ENCODE assay signal across 10 cellular contexts in the genomic region with DNA sequence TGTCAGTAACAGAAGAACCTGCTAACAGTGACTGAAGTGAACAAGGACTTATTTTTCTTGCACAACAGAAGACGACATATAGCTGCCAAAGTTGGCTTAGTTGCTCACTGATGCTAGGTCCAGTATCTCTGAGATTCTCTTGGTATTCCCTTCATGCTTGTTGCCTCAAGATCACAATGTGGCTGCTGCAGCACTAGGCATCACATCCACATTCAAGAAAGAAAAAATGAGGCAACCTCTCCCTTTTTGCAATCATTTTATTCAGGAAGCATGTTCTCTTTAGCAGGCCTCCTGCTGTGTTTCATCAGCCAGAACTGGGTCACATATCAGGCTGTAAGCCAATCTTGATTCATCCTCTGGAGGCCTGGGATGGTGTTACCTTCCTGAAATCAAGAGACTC. TPM values are rescaled to one million over a fixed set of nuclear protein-coding genes. Genes with fewer than 3 reads are reported as not detected.
"Had no signal": no experiment of that assay in that cellular context is flagged by ENCODE, and none has a peak within 500 bp of the region (broad histone marks: within the 10 kb centered on the region; RNA-seq: fewer than 3 reads in every experiment).

No MANE protein-coding gene starts in this region.

- H3K4me2 ChIP-seq: KMS-11 had no signal

- H3K27ac ChIP-seq: HL-60, KMS-11 had no signal

- H3K4me3 Mint-ChIP-seq: IgD-negative memory B cell had no signal

- H3K36me3 Mint-ChIP-seq: IgD-negative memory B cell had no signal

- H3K27ac Mint-ChIP-seq: IgD-negative memory B cell had no signal

- FAIRE-seq: HepG2, HTR-8/SVneo had no signal

- ATAC-seq: HepG2 had no signal

- H3K9ac ChIP-seq: KMS-11 had no signal

- DNase-seq: IMR-90, KBM-7, KG1 had no signal

RNA-seq across cellular contexts. Expression of gene MAPK4, which starts 11.7 kb away (rescaled TPM):
- total RNA-seq: HepG2, HT-29, HT1080, IMR-90 had no signal
- polyA plus RNA-seq: HepG2, IgD-negative memory B cell, IMR-90 had no signal
